Comparison of ENCODE assay signal across 18 cellular contexts in genomic region chr5:9365501-9365900, GRCh38.
DNase-seq lines count a peak whose midpoint lies in the region; ATAC-seq and TF ChIP-seq lines count a peak whose summit lies in the region.
"Had no signal": no experiment of that assay in that cellular context is flagged by ENCODE, and none has a peak within 500 bp of the region (broad histone marks: within the 10 kb centered on the region; RNA-seq: fewer than 3 reads in every experiment).

No MANE protein-coding gene starts in this region.

- H3K4me1 Mint-ChIP-seq in H9 = peaks cover 11 to 15% of the 10 kb centered on the region in 2 experiments
- H3K4me1 Mint-ChIP-seq: B cell had no signal

- H3T11ph ChIP-seq in H9 (ENCODE audit: low read length) = no peak overlapping the region

- no peak overlapping the region for H2BK15ac ChIP-seq in H9 (ENCODE audit: low read depth, low read length)

- TF ChIP-seq POLR2A in lower leg skin (IDR thresholded peaks at IDR 0.05) = no peak

- H3K4me3 Mint-ChIP-seq in H9 = no peak overlapping the region
- H3K4me3 Mint-ChIP-seq: B cell; CD4-positive, alpha-beta T cell; T-cell had no signal

- no peaks in the 10 kb centered on the region for H3K79me1 ChIP-seq in H9 (ENCODE audit: insufficient read depth, low read depth, low read length, poor library complexity, severe bottlenecking)

- H3K27me3 Mint-ChIP-seq in H9 (ENCODE audit: low read depth) = no peaks in the 10 kb centered on the region
- H3K27me3 Mint-ChIP-seq: B cell; CD4-positive, alpha-beta T cell; T-cell had no signal

- H3K14ac ChIP-seq in H9 (ENCODE audit: insufficient read depth, low read length) = peak overlapping the region; percentile 68

- H3K56ac ChIP-seq in H9 (ENCODE audit: insufficient read length, low read depth, low read length) = no peak overlapping the region

- no peak overlapping the region for H2BK12ac ChIP-seq in H9 (ENCODE audit: insufficient read length, low read depth, low read length)

- WGBS in H9 (ENCODE audit: extremely low coverage, insufficient read length, low lambda C conversion rate) = no CpG with 5 or more reads among the region's 1 CpG
- WGBS in lower leg skin, 2 donors = 33% methylated on average over 1 of the region's 1 CpG

- no peaks in the 10 kb centered on the region for H3K23me2 ChIP-seq in H9 (ENCODE audit: insufficient read length, low read depth, low read length, poor library complexity, severe bottlenecking)

- DNase-seq in ELF-1 (ENCODE audit: low read depth, low spot score) (peak; percentile 31), H9 (peak; percentile 32), RPMI8226 (peak; percentile 9), left ventricle myocardium inferior (no peak), lower leg skin (ENCODE audit: low spot score in 2 of 2) (no peak)
- no peak for DNase-seq in activated CD8-positive, alpha-beta memory T cell treated with anti-CD3 and anti-CD28 coated beads for 24 hours
- DNase-seq: Calu3; CD4-positive, alpha-beta T cell; DMS79 treated with DMSO at 0.1 percent for 48 hours; GF-D8; NCI-H1436 treated with DMSO at 0.1 percent for 48 hours; NCI-H2081 treated with DMSO at 0.1 percent for 48 hours; NCI-H226; NCI-H82; T-cell had no signal

- no peak for ATAC-seq in HG02678 (IDR thresholded peaks at IDR 0.05; ENCODE audit: unreplicated experiment)
- ATAC-seq: HCT116, T-cell had no signal

- H2BK120ac ChIP-seq in H9 (ENCODE audit: low read depth, low read length, poor library complexity, severe bottlenecking) = no peak overlapping the region

- intact Hi-C loops in left ventricle myocardium inferior (cut with micrococcal nuclease) (loop anchor here (10.0 kb wide), 1 partner anchor 179 kb away; the partner anchor contains the start of gene SEMA5A), lower leg skin (cut with DNase I; ENCODE audit: low total_unique reads) (loop anchor here (10.0 kb wide), 1 partner anchor 159 kb away; no protein-coding TSS in a partner anchor)

- H3K4me1 ChIP-seq in H9 (ENCODE audit: insufficient read depth, low read length) = no peaks in the 10 kb centered on the region; the same call in 1 of the 2 replicates
- H3K4me1 ChIP-seq in left ventricle myocardium inferior = peaks cover 21% of the 10 kb centered on the region

- H4K20me1 ChIP-seq in H9 (ENCODE audit: control insufficient read depth, insufficient read depth, insufficient read length) = no peaks in the 10 kb centered on the region

- no peak overlapping the region for H2BK5ac ChIP-seq in H9 (ENCODE audit: insufficient read length, low read length)

- no peaks in the 10 kb centered on the region; a peak in 1 of 5 replicates for H3K9me3 Mint-ChIP-seq in H9

- no peak overlapping the region for H2BK20ac ChIP-seq in H9 (ENCODE audit: low read depth, low read length, poor library complexity, severe bottlenecking)

- H3K27ac ChIP-seq in H9 (ENCODE audit: insufficient read length, low read depth, low read length) (peak overlapping the region; percentile 52), left ventricle myocardium inferior (replicated peaks) (peak overlapping the region; percentile 5)

- H3K9me3 ChIP-seq in H9 (ENCODE audit: control insufficient read depth, low read depth, low read length) = no peaks in the 10 kb centered on the region
- H3K9me3 ChIP-seq in left ventricle myocardium inferior (replicated peaks) = peaks cover 9% of the 10 kb centered on the region

- H3K9ac ChIP-seq in H9 (ENCODE audit: extremely low read depth, insufficient read length, low read length) = no peak overlapping the region

- no peak overlapping the region for H3K18ac ChIP-seq in H9 (ENCODE audit: insufficient read length, low read depth, low read length)

- H3K27me3 ChIP-seq in H9 (ENCODE audit: insufficient read depth, low read length) (no peaks in the 10 kb centered on the region), left ventricle myocardium inferior (ENCODE audit: low read depth) (no peaks in the 10 kb centered on the region)

- H3K4me3 ChIP-seq in left ventricle myocardium inferior (no peak overlapping the region), lower leg skin (ENCODE audit: low read depth, poor library complexity, severe bottlenecking) (no peak overlapping the region)

- no peak overlapping the region for H2AK5ac ChIP-seq in H9 (ENCODE audit: insufficient read length, low read length)

- H3K23ac ChIP-seq in H9 (ENCODE audit: insufficient read length, low read depth, low read length) = no peak overlapping the region

- H4K91ac ChIP-seq in H9 (ENCODE audit: insufficient read length, low read depth, low read length) = no peak overlapping the region

- TF ChIP-seq CTCF in H9 (conservative IDR thresholded peaks at IDR 0.05) = no peak
- no peak for TF ChIP-seq CTCF in left ventricle myocardium inferior (IDR thresholded peaks at IDR 0.05; ENCODE audit: borderline replicate concordance)
- no peak for TF ChIP-seq CTCF in lower leg skin (IDR thresholded peaks at IDR 0.05)

- no peaks in the 10 kb centered on the region for H3K36me3 ChIP-seq in left ventricle myocardium inferior

- no peak overlapping the region for H4K8ac ChIP-seq in H9 (replicated peaks; ENCODE audit: insufficient read length, low read depth, low read length)

- H3K36me3 Mint-ChIP-seq in H9 (ENCODE audit: insufficient read depth in 1 of 3, low read depth in 3 of 3) = peaks cover 0 to 3% (median 2%) of the 10 kb centered on the region in 3 experiments; a peak in 3 of 7 replicates
- H3K36me3 Mint-ChIP-seq: T-cell had no signal

- H2AFZ ChIP-seq in H9 (ENCODE audit: low read length) = no peak overlapping the region

- peak overlapping the region in 1 of 3 experiments; percentile 29; a peak in 2 of 7 replicates for H3K27ac Mint-ChIP-seq in H9
- H3K27ac Mint-ChIP-seq: B cell; CD4-positive, alpha-beta T cell; T-cell had no signal

- no peak overlapping the region for H3K4ac ChIP-seq in H9 (ENCODE audit: low read depth, low read length)

- no peaks in the 10 kb centered on the region for H3K79me2 ChIP-seq in H9 (ENCODE audit: insufficient read depth, low read length)

- H3K4me2 ChIP-seq in H9 (ENCODE audit: insufficient read depth, insufficient read length, low read length) = peak overlapping the region; percentile 46

- no peak overlapping the region for H4K5ac ChIP-seq in H9 (ENCODE audit: insufficient read length, low read depth, low read length)

Comparison
In these comparisons a context has a peak if more than half of its experiments do, and no peak if none do; other contexts are left out.
1. DNase-seq: peak in ELF-1 (single experiment), H9 (single experiment) and RPMI8226 (single experiment); none in left ventricle myocardium inferior (single experiment), activated CD8-positive, alpha-beta memory T cell treated with anti-CD3 and anti-CD28 coated beads for 24 hours (single experiment) and lower leg skin (0 of 2).